ENCODE assay signal across 18 cellular contexts in the genomic region with DNA sequence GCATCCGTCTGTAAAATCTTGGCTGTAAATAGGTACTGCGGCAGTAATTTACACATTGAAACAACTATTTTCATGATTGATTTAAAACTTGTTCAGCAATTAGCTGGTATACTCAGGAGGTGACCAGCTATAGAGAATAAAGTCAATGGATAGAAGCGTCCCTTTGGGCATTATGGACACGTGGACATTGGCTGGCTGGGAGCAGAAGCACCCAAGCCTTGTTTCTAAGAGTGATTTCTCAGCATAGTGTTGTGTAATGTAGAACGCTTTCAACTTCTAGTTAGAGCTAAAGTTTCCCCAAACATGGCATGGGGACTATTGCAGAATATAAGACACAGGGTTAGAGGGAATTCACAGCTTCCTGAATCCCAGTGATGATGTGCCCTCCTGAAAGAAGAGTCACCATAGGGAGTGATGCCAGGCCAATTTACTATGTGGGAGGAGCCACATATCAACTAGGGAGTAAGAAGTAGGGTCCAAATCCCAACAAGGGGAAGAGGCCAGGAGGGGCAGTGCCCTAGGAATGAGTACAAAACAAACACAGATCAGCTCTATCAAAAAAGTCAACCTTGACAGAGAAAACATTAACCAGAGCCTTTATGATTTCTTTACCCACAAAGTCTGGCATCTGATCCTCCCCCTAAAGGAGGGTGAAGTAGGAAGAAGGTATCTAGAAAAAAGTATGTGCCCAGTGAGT.
DNase-seq lines count a peak whose midpoint lies in the region; ATAC-seq and TF ChIP-seq lines count a peak whose summit lies in the region.
"Had no signal": no experiment of that assay in that cellular context is flagged by ENCODE, and none has a peak within 500 bp of the region (broad histone marks: within the 10 kb centered on the region; RNA-seq: fewer than 3 reads in every experiment).

No MANE protein-coding gene starts in this region.

- no peaks in the 10 kb centered on the region for H3K27me3 Mint-ChIP-seq in Caco-2 (ENCODE audit: insufficient read depth, unreplicated experiment)
- no peaks in the 10 kb centered on the region for H3K27me3 Mint-ChIP-seq in activated T-cell treated with anti-CD3 and anti-CD28 coated beads, Interleukin-2, amount 50 U/mL, for 24 hours
- H3K27me3 Mint-ChIP-seq: CD4-positive, CD25-positive, alpha-beta regulatory T cell had no signal

- peaks cover 38% of the 10 kb centered on the region for H3K4me1 Mint-ChIP-seq in Caco-2 (ENCODE audit: low read depth, unreplicated experiment)
- peaks cover 2% of the 10 kb centered on the region for H3K4me1 Mint-ChIP-seq in activated T-cell treated with anti-CD3 and anti-CD28 coated beads, Interleukin-2, amount 50 U/mL, for 24 hours (ENCODE audit: low read depth)
- H3K4me1 Mint-ChIP-seq: CD8-positive, alpha-beta memory T cell had no signal

- H3K27ac ChIP-seq in body of pancreas = no peak overlapping the region
- H3K27ac ChIP-seq: KMS-11 had no signal

- TF ChIP-seq CTCF in body of pancreas (IDR thresholded peaks at IDR 0.05) (peak in 3 of 7 experiments; percentile 25 to 55 (median 33)), mucosa of descending colon (IDR thresholded peaks at IDR 0.05) (no peak), Caco-2 (IDR thresholded peaks at IDR 0.05; ENCODE audit: insufficient read depth in 1 of 2, low read depth in 1 of 2, low read length in 1 of 2, severe bottlenecking in 1 of 2, unreplicated experiment in 1 of 2) (no peak)

- POLR2A ChIA-PET in Caco-2 (lab: Charles Lee) = no interaction called here

- H3K9me3 ChIP-seq in body of pancreas = no peaks in the 10 kb centered on the region
- no peaks in the 10 kb centered on the region for H3K9me3 ChIP-seq in mucosa of descending colon
- H3K9me3 ChIP-seq in Caco-2 = no peaks in the 10 kb centered on the region
- H3K9me3 ChIP-seq: BE2C had no signal

- DNase-seq in body of pancreas = peak; percentile 20 to 64 (median 40)
- DNase-seq in glomerular visceral epithelial cell (ENCODE audit: extremely low spot score) = peak; percentile 9
- peak; percentile 63 for DNase-seq in left lobe of liver (ENCODE audit: low spot score)
- DNase-seq in mucosa of descending colon = peak in 1 of 3 donors; percentile 70
- DNase-seq in Caco-2 = no peak
- no peak for DNase-seq in activated T-cell treated with anti-CD3 and anti-CD28 coated beads, Interleukin-2, amount 50 U/mL, for 24 hours
- DNase-seq: ACHN; BE2C; C1 segment of cervical spinal cord; CD4-positive, CD25-positive, alpha-beta regulatory T cell; CD8-positive, alpha-beta memory T cell; COR-L47; DMS79; GF-D8; H9 had no signal

- peaks cover 23% of the 10 kb centered on the region for H3K4me1 ChIP-seq in body of pancreas
- H3K4me1 ChIP-seq in mucosa of descending colon (ENCODE audit: low read depth) = peaks cover 4% of the 10 kb centered on the region
- peaks cover 17% of the 10 kb centered on the region for H3K4me1 ChIP-seq in Caco-2
- H3K4me1 ChIP-seq: BE2C had no signal

- no peak overlapping the region for H3K4me3 Mint-ChIP-seq in Caco-2 (ENCODE audit: unreplicated experiment)
- no peak overlapping the region for H3K4me3 Mint-ChIP-seq in activated T-cell treated with anti-CD3 and anti-CD28 coated beads, Interleukin-2, amount 50 U/mL, for 24 hours
- H3K4me3 Mint-ChIP-seq: CD4-positive, CD25-positive, alpha-beta regulatory T cell; CD8-positive, alpha-beta memory T cell; H9 had no signal

- no peak for TF ChIP-seq POLR2A in body of pancreas (IDR thresholded peaks at IDR 0.05)

- BruUV-seq in Caco-2 (replicated peaks; lab: Mats Ljungman, UMichigan) = no TSS peak

- H3K4me3 ChIP-seq in body of pancreas = no peak overlapping the region
- no peak overlapping the region for H3K4me3 ChIP-seq in mucosa of descending colon
- no peak overlapping the region for H3K4me3 ChIP-seq in Caco-2 (ENCODE audit: low read depth, low read length)

- ATAC-seq in body of pancreas = peak; percentile 77
- peak; percentile 82 for ATAC-seq in left lobe of liver
- ATAC-seq in mucosa of descending colon = peak; percentile 91
- ATAC-seq in GM21526 (IDR thresholded peaks at IDR 0.05; ENCODE audit: low FRiP score, unreplicated experiment) = no peak
- no peak for ATAC-seq in HG02840 (IDR thresholded peaks at IDR 0.05; ENCODE audit: low FRiP score, unreplicated experiment)

- CTCF ChIA-PET in Caco-2 (lab: Charles Lee) = no interaction called here

- no peaks in the 10 kb centered on the region for H3K36me3 Mint-ChIP-seq in Caco-2 (ENCODE audit: insufficient read depth, unreplicated experiment)
- H3K36me3 Mint-ChIP-seq in activated T-cell treated with anti-CD3 and anti-CD28 coated beads, Interleukin-2, amount 50 U/mL, for 24 hours (ENCODE audit: low read depth) = no peaks in the 10 kb centered on the region
- H3K36me3 Mint-ChIP-seq: CD4-positive, CD25-positive, alpha-beta regulatory T cell had no signal

- intact Hi-C loops in body of pancreas (cut with DNase I) = no loop called here
- intact Hi-C loops in mucosa of descending colon (cut with DNase I, micrococcal nuclease) = no loop called here
- intact Hi-C loops in Caco-2 (cut with micrococcal nuclease; ENCODE audit: unreplicated experiment) = no loop called here

- 71 to 74% methylated on average over 5 of the region's 5 CpGs for WGBS in body of pancreas, 2 donors

- H3K27me3 ChIP-seq in body of pancreas (no peaks in the 10 kb centered on the region), Caco-2 (replicated peaks; ENCODE audit: control insufficient read depth, insufficient read depth, low read length) (no peaks in the 10 kb centered on the region)

- no peaks in the 10 kb centered on the region for H3K9me3 Mint-ChIP-seq in Caco-2 (ENCODE audit: unreplicated experiment)
- no peaks in the 10 kb centered on the region for H3K9me3 Mint-ChIP-seq in activated T-cell treated with anti-CD3 and anti-CD28 coated beads, Interleukin-2, amount 50 U/mL, for 24 hours
- H3K9me3 Mint-ChIP-seq: CD4-positive, CD25-positive, alpha-beta regulatory T cell; CD8-positive, alpha-beta memory T cell; H9 had no signal

- no peaks in the 10 kb centered on the region for H3K36me3 ChIP-seq in body of pancreas (replicated peaks in 1 of 2; ENCODE audit: insufficient read depth in 1 of 2, low read depth in 2 of 2)
- no peaks in the 10 kb centered on the region for H3K36me3 ChIP-seq in mucosa of descending colon (ENCODE audit: low read depth)
- H3K36me3 ChIP-seq in Caco-2 (ENCODE audit: control insufficient read depth, insufficient read depth, low read length) = no peaks in the 10 kb centered on the region
- H3K36me3 ChIP-seq: BE2C had no signal

- no peak overlapping the region for H3K27ac Mint-ChIP-seq in Caco-2 (ENCODE audit: unreplicated experiment)
- H3K27ac Mint-ChIP-seq in activated T-cell treated with anti-CD3 and anti-CD28 coated beads, Interleukin-2, amount 50 U/mL, for 24 hours = no peak overlapping the region
- H3K27ac Mint-ChIP-seq: H9 had no signal

Comparison
In these comparisons a context has a peak if more than half of its experiments do, and no peak if none do; other contexts are left out.
1. ATAC-seq: peak in body of pancreas (single experiment), left lobe of liver (single experiment) and mucosa of descending colon (single experiment); none in GM21526 (single experiment) and HG02840 (single experiment).
2. DNase-seq: peak in body of pancreas (4 of 4), glomerular visceral epithelial cell (single experiment) and left lobe of liver (single experiment); none in Caco-2 (0 of 2) and activated T-cell treated with anti-CD3 and anti-CD28 coated beads, Interleukin-2, amount 50 U/mL, for 24 hours (single experiment).